ENCODE assay signal across 23 cellular contexts in the genomic region with DNA sequence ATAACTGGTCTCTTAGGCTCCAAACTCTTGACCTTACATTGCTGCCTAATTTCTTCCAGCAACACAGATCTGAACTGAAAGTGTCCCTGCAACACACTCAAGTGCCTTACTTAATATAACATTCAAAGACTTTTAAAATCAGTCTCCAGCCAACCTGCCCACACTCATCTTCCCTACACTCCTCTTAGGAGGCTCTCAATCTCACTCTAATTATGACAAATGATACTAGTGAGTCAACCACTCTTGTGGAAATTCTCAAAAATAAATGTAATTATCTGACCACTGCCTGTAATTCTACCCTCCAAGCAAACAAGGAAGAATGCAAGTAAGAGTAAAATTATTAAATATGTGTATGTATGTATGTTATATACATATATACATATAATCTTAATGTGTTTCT.
"Had no signal": no experiment of that assay in that cellular context is flagged by ENCODE, and none has a peak within 500 bp of the region (broad histone marks: within the 10 kb centered on the region; RNA-seq: fewer than 3 reads in every experiment).

No MANE protein-coding gene starts in this region.

- H3K27me3 ChIP-seq: gastrocnemius medialis, neutrophil, right lobe of liver, tibial nerve, upper lobe of left lung had no signal

- H2AFZ ChIP-seq: parathyroid adenoma had no signal

- H3K79me2 ChIP-seq: parathyroid adenoma had no signal

- H3K4me3 ChIP-seq: gastrocnemius medialis, lung, mucosa of descending colon, right lobe of liver, thoracic aorta, tibial nerve, upper lobe of left lung had no signal

- H3K27ac ChIP-seq: epithelial cell of prostate, gastrocnemius medialis, neutrophil, parathyroid adenoma, right lobe of liver, thoracic aorta, tibial nerve, upper lobe of left lung had no signal

- H3K4me1 ChIP-seq: gastrocnemius medialis, parathyroid adenoma, right lobe of liver, tibial nerve, upper lobe of left lung had no signal

- H3K9ac ChIP-seq: parathyroid adenoma had no signal

- ATAC-seq: esophagus mucosa; gastrocnemius medialis; mucosa of descending colon; natural killer cell treated with Interleukin-12 subunit alpha and Interleukin-12 subunit beta and Interleukin-15 and Interleukin-18, amount 100 ng/mL, for 72 hours; right lobe of liver; stimulated activated naive B cell treated with anti-CD40 and anti-IgM and Interleukin-4, amounts not matched to agents 10 μg/mL and 1 μg/mL and 100 μg/mL, for 72 hours had no signal

- FAIRE-seq: keratinocyte, small intestine, urothelium cell line had no signal

- DNase-seq: effector CD8-positive, alpha-beta T cell; endodermal cell; foreskin fibroblast; gastrocnemius medialis; head of caudate nucleus; mucosa of descending colon; naive B cell; right lobe of liver; small intestine; stimulated activated CD4-positive, alpha-beta T cell treated with anti-CD3 and anti-CD28 coated beads, Interleukin-15, amount 100 ng/mL, for 24 hours; stimulated activated CD4-positive, alpha-beta T cell treated with anti-CD3 and anti-CD28 coated beads, Interleukin-2, amount 100 ng/mL, for 48 hours; stimulated activated naive B cell treated with anti-CD40 and anti-IgM and Interleukin-4, amounts not matched to agents 10 μg/mL and 1 μg/mL and 100 μg/mL, for 72 hours; upper lobe of left lung had no signal

- H3K36me3 ChIP-seq: gastrocnemius medialis, neutrophil, right lobe of liver, thoracic aorta, tibial nerve, upper lobe of left lung had no signal

- H3K9me3 ChIP-seq: gastrocnemius medialis, mucosa of descending colon, neutrophil, right lobe of liver, thoracic aorta, tibial nerve, upper lobe of left lung had no signal
